26 cellular contexts compared by ENCODE assay signal in genomic region chr11:32913445-32913844, GRCh38.
"Had no signal": no experiment of that assay in that cellular context is flagged by ENCODE, and none has a peak within 500 bp of the region (broad histone marks: within the 10 kb centered on the region; RNA-seq: fewer than 3 reads in every experiment).

No MANE protein-coding gene starts in this region.

- H3K27me3 ChIP-seq: SJSA1 had no signal

- H3K4me3 Mint-ChIP-seq: activated CD8-positive, alpha-beta T cell treated with anti-CD3 and anti-CD28 coated beads, Interleukin-2, amount 10 ng/mL, durations not matched to agents 7 days and 5 days; activated naive CD4-positive, alpha-beta T cell treated with anti-CD3 and anti-CD28 coated beads, Interleukin-2, amount 50 U/mL, for 24 hours; brain; central memory CD8-positive, alpha-beta T cell had no signal

- H3K4me3 ChIP-seq: SJSA1 had no signal

- H3K27ac ChIP-seq: SJSA1 had no signal

- H3K27ac Mint-ChIP-seq: activated CD8-positive, alpha-beta T cell treated with anti-CD3 and anti-CD28 coated beads, Interleukin-2, amount 10 ng/mL, durations not matched to agents 7 days and 5 days; activated naive CD4-positive, alpha-beta T cell treated with anti-CD3 and anti-CD28 coated beads, Interleukin-2, amount 50 U/mL, for 24 hours; brain had no signal

- ATAC-seq: activated CD8-positive, alpha-beta T cell treated with anti-CD3 and anti-CD28 coated beads, Interleukin-2, amount 10 ng/mL, durations not matched to agents 7 days and 5 days; SK-N-SH treated with all-trans-retinoic acid at 6 μM for 48 hours had no signal

- DNase-seq: activated CD4-positive, alpha-beta T cell treated with anti-CD3 and anti-CD28 coated beads for 48 hours; activated CD4-positive, alpha-beta T cell treated with anti-CD3 and anti-CD28 coated beads, Interleukin-2, amount 50 U/mL, for 4 hours; activated CD4-positive, CD25-positive, alpha-beta regulatory T cell treated with anti-CD3 and anti-CD28 coated beads, Interleukin-2, amount 50 U/mL, for 72 hours; activated CD8-positive, alpha-beta memory T cell treated with anti-CD3 and anti-CD28 coated beads, Interleukin-2, amount 50 U/mL, for 48 hours; activated CD8-positive, alpha-beta T cell treated with anti-CD3 and anti-CD28 coated beads, Interleukin-2, amount 10 ng/mL, durations not matched to agents 7 days and 5 days; activated effector memory CD4-positive, alpha-beta T cell treated with Interleukin-2 at 50 U/mL for 16 hours; activated naive CD4-positive, alpha-beta T cell; activated T-cell treated with anti-CD3 and anti-CD28 coated beads, Interleukin-2, amount 50 U/mL, for 1 hour; amniotic stem cell; KBM-7; NCI-H1092; NCI-H1417; NCI-H1930; NCI-H2171 treated with DMSO at 0.1 percent for 48 hours; NCI-H226; NCI-H69; NK-92 treated with Interleukin-12 subunit alpha and Interleukin-12 subunit beta, amount 100 ng/mL, for 24 hours; SHP77; SW 1271 had no signal

- H3K27me3 Mint-ChIP-seq: activated naive CD4-positive, alpha-beta T cell treated with anti-CD3 and anti-CD28 coated beads, Interleukin-2, amount 50 U/mL, for 24 hours; brain; central memory CD8-positive, alpha-beta T cell had no signal

- H3K9me3 ChIP-seq: SJSA1 had no signal

- FAIRE-seq: astrocyte, RCC 7860 had no signal

- H3K9me3 Mint-ChIP-seq: activated naive CD4-positive, alpha-beta T cell treated with anti-CD3 and anti-CD28 coated beads, Interleukin-2, amount 50 U/mL, for 24 hours; central memory CD8-positive, alpha-beta T cell had no signal
